ENCODE assay signal across 39 cellular contexts in the genomic region with DNA sequence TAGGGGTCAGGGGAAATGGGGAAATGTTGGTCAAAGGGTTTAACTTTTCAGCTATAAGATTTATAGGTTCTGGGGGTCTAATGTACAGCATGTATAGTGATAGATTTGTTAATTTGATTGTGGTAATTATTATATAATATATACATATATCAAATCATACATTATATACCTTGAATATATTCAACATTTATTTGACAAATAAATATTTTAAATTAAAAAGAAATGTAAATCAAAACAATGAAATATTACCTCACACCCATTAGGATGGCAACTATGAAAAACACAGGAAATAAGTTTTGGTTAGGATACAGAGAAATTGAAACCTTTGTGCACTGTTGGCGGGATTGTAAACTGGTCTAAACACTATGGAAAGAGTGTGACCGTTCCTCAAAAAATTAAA.
"Had no signal": no experiment of that assay in that cellular context is flagged by ENCODE, and none has a peak within 500 bp of the region (broad histone marks: within the 10 kb centered on the region; RNA-seq: fewer than 3 reads in every experiment).

No MANE protein-coding gene starts in this region.

- H3K4me3 ChIP-seq: adrenal gland, ascending aorta, body of pancreas, breast epithelium, cardiac muscle cell had no signal

- DNase-seq: activated effector memory CD4-positive, alpha-beta T cell treated with anti-CD3 and anti-CD28 coated beads, Interleukin-2, amount 50 U/mL, for 16 hours; activated effector memory CD4-positive, alpha-beta T cell treated with Interleukin-2 at 50 U/mL for 16 hours; activated gamma-delta T cell; activated gamma-delta T cell treated with Interleukin-2 at 50 U/mL for 16 hours; activated naive CD4-positive, alpha-beta T cell; activated naive CD4-positive, alpha-beta T cell treated with anti-CD3 and anti-CD28 coated beads for 36 hours; activated naive CD4-positive, alpha-beta T cell treated with anti-CD3 and anti-CD28 coated beads, Interleukin-2, amount 10 ng/mL, durations not matched to agents 7 days and 5 days; activated naive CD4-positive, alpha-beta T cell treated with anti-CD3 and anti-CD28 coated beads, Interleukin-2, amount 50 U/mL, for 16 hours; activated naive CD4-positive, alpha-beta T cell treated with Interleukin-2 at 50 U/mL for 16 hours; activated naive CD8-positive, alpha-beta T cell treated with anti-CD3 and anti-CD28 coated beads for 36 hours; activated naive CD8-positive, alpha-beta T cell treated with anti-CD3 and anti-CD28 coated beads, Interleukin-2, amount 10 ng/mL, durations not matched to agents 7 days and 5 days; activated naive CD8-positive, alpha-beta T cell treated with anti-CD3 and anti-CD28 coated beads, Interleukin-2, amount 50 U/mL, for 24 hours; activated T-cell treated with anti-CD3 and anti-CD28 coated beads, Interleukin-2, amount 50 U/mL, for 4 hours; activated T-cell treated with anti-CD3 and anti-CD28 coated beads, Interleukin-2, amount 50 U/mL, for 48 hours; activated T-cell treated with anti-CD3 and anti-CD28 coated beads, Interleukin-2, amount 50 U/mL, for 72 hours; adrenal gland; amniotic stem cell; amygdala; anterior cingulate cortex; aorta; body of pancreas; brain microvascular endothelial cell; caudate nucleus; central memory CD4-positive, alpha-beta T cell; cerebellar nuclear complex had no signal

- H3K9me3 ChIP-seq: adrenal gland had no signal

- H3K4me1 ChIP-seq: adrenal gland, ascending aorta, breast epithelium had no signal

- H3K27ac Mint-ChIP-seq: activated naive CD4-positive, alpha-beta T cell treated with anti-CD3 and anti-CD28 coated beads for 36 hours; activated naive CD4-positive, alpha-beta T cell treated with anti-CD3 and anti-CD28 coated beads, Interleukin-2, amount 10 ng/mL, durations not matched to agents 7 days and 5 days; activated naive CD4-positive, alpha-beta T cell treated with anti-CD3 and anti-CD28 coated beads, Interleukin-2, amount 50 U/mL, for 24 hours; activated naive CD4-positive, alpha-beta T cell treated with anti-CD3 and anti-CD28 coated beads, Interleukin-2, amount 50 U/mL, for 72 hours; activated naive CD8-positive, alpha-beta T cell; activated naive CD8-positive, alpha-beta T cell treated with anti-CD3 and anti-CD28 coated beads for 36 hours; activated naive CD8-positive, alpha-beta T cell treated with anti-CD3 and anti-CD28 coated beads, Interleukin-2, amount 10 ng/mL, durations not matched to agents 7 days and 5 days; activated naive CD8-positive, alpha-beta T cell treated with anti-CD3 and anti-CD28 coated beads, Interleukin-2, amount 50 U/mL, for 24 hours; activated T-cell treated with anti-CD3 and anti-CD28 coated beads, Interleukin-2, amount 50 U/mL, for 72 hours; activated T-helper 1 cell treated with anti-CD3 and anti-CD28 coated beads, Interleukin-12 subunit alpha, Interleukin-12 subunit beta, Interleukin-2, Interleukin-4 antibody, amounts not matched to agents 30 ng/mL and 10 ng/mL and 1 ng/mL, durations not matched to agents 14 hours and 24 hours and 36 hours; activated T-helper 17 cell treated with anti-CD3 and anti-CD28 coated beads, Interleukin-2, amount 50 U/mL, for 72 hours; activated T-helper 2 cell treated with anti-CD3 and anti-CD28 coated beads, Interferon-gamma antibody, Interleukin-2, Interleukin-4, amounts not matched to agents 10 μg/mL and 5 μg/mL and 100 μg/mL, durations not matched to agents 14 hours and 24 hours and 36 hours; brain had no signal

- FAIRE-seq: astrocyte, bronchial epithelial cell, colon had no signal

- H3K36me3 Mint-ChIP-seq: activated naive CD4-positive, alpha-beta T cell treated with anti-CD3 and anti-CD28 coated beads, Interleukin-2, amount 10 ng/mL, durations not matched to agents 7 days and 5 days; activated naive CD8-positive, alpha-beta T cell treated with anti-CD3 and anti-CD28 coated beads for 36 hours; activated naive CD8-positive, alpha-beta T cell treated with anti-CD3 and anti-CD28 coated beads, Interleukin-2, amount 10 ng/mL, durations not matched to agents 7 days and 5 days had no signal

- H3K27ac ChIP-seq: adrenal gland, ascending aorta, body of pancreas, brain microvascular endothelial cell, breast epithelium, cardiac muscle cell had no signal

- H3K27me3 ChIP-seq: adrenal gland, ascending aorta, body of pancreas, brain microvascular endothelial cell, breast epithelium, cardiac muscle cell had no signal

- ATAC-seq: activated naive CD4-positive, alpha-beta T cell treated with anti-CD3 and anti-CD28 coated beads, Interleukin-2, amount 50 U/mL, for 72 hours; activated naive CD8-positive, alpha-beta T cell treated with anti-CD3 and anti-CD28 coated beads, Interleukin-2, amount 50 U/mL, for 24 hours; activated T-cell treated with anti-CD3 and anti-CD28 coated beads, Interleukin-2, amount 50 U/mL, for 4 hours; activated T-cell treated with anti-CD3 and anti-CD28 coated beads, Interleukin-2, amount 50 U/mL, for 72 hours; activated T-helper 17 cell treated with anti-CD3 and anti-CD28 coated beads, Interleukin-2, amount 50 U/mL, for 72 hours; body of pancreas had no signal

- H3K4me1 Mint-ChIP-seq: activated naive CD4-positive, alpha-beta T cell treated with anti-CD3 and anti-CD28 coated beads, Interleukin-2, amount 10 ng/mL, durations not matched to agents 7 days and 5 days; activated naive CD4-positive, alpha-beta T cell treated with anti-CD3 and anti-CD28 coated beads, Interleukin-2, amount 50 U/mL, for 24 hours; activated naive CD8-positive, alpha-beta T cell treated with anti-CD3 and anti-CD28 coated beads for 36 hours; activated naive CD8-positive, alpha-beta T cell treated with anti-CD3 and anti-CD28 coated beads, Interleukin-2, amount 10 ng/mL, durations not matched to agents 7 days and 5 days; activated naive CD8-positive, alpha-beta T cell treated with anti-CD3 and anti-CD28 coated beads, Interleukin-2, amount 50 U/mL, for 24 hours; activated T-helper 17 cell treated with anti-CD3 and anti-CD28 coated beads, Interleukin-2, amount 50 U/mL, for 72 hours; brain; central memory CD8-positive, alpha-beta T cell had no signal

- H3K27me3 Mint-ChIP-seq: activated naive CD4-positive, alpha-beta T cell treated with anti-CD3 and anti-CD28 coated beads, Interleukin-2, amount 10 ng/mL, durations not matched to agents 7 days and 5 days; activated naive CD4-positive, alpha-beta T cell treated with anti-CD3 and anti-CD28 coated beads, Interleukin-2, amount 50 U/mL, for 24 hours; activated naive CD8-positive, alpha-beta T cell; activated naive CD8-positive, alpha-beta T cell treated with anti-CD3 and anti-CD28 coated beads for 36 hours; activated naive CD8-positive, alpha-beta T cell treated with anti-CD3 and anti-CD28 coated beads, Interleukin-2, amount 50 U/mL, for 24 hours; activated T-helper 17 cell treated with anti-CD3 and anti-CD28 coated beads, Interleukin-2, amount 50 U/mL, for 72 hours; brain had no signal

- H3K4me3 Mint-ChIP-seq: activated naive CD4-positive, alpha-beta T cell treated with anti-CD3 and anti-CD28 coated beads for 36 hours; activated naive CD4-positive, alpha-beta T cell treated with anti-CD3 and anti-CD28 coated beads, Interleukin-2, amount 10 ng/mL, durations not matched to agents 7 days and 5 days; activated naive CD4-positive, alpha-beta T cell treated with anti-CD3 and anti-CD28 coated beads, Interleukin-2, amount 50 U/mL, for 24 hours; activated naive CD8-positive, alpha-beta T cell; activated naive CD8-positive, alpha-beta T cell treated with anti-CD3 and anti-CD28 coated beads for 36 hours; activated naive CD8-positive, alpha-beta T cell treated with anti-CD3 and anti-CD28 coated beads, Interleukin-2, amount 10 ng/mL, durations not matched to agents 7 days and 5 days; activated naive CD8-positive, alpha-beta T cell treated with anti-CD3 and anti-CD28 coated beads, Interleukin-2, amount 50 U/mL, for 24 hours; activated T-cell treated with anti-CD3 and anti-CD28 coated beads, Interleukin-2, amount 50 U/mL, for 4 hours; activated T-cell treated with anti-CD3 and anti-CD28 coated beads, Interleukin-2, amount 50 U/mL, for 72 hours; activated T-helper 1 cell treated with anti-CD3 and anti-CD28 coated beads, Interleukin-12 subunit alpha, Interleukin-12 subunit beta, Interleukin-2, Interleukin-4 antibody, amounts not matched to agents 30 ng/mL and 10 ng/mL and 1 ng/mL, durations not matched to agents 14 hours and 24 hours and 36 hours; activated T-helper 17 cell treated with anti-CD3 and anti-CD28 coated beads, Interleukin-2, amount 50 U/mL, for 72 hours; brain; central memory CD8-positive, alpha-beta T cell had no signal

- H3K36me3 ChIP-seq: adrenal gland, ascending aorta, brain microvascular endothelial cell, breast epithelium, cardiac muscle cell had no signal
